In genomic region chr9:27770541-27770940, GRCh38 we compare ENCODE assay signal across 27 cellular contexts.
"Had no signal": no experiment of that assay in that cellular context is flagged by ENCODE, and none has a peak within 500 bp of the region (broad histone marks: within the 10 kb centered on the region; RNA-seq: fewer than 3 reads in every experiment).

No MANE protein-coding gene starts in this region.

- H3K4me1 Mint-ChIP-seq: naive thymus-derived CD8-positive, alpha-beta T cell; stimulated activated naive B cell treated with anti-CD40 and anti-IgM and Interleukin-4, amounts not matched to agents 10 μg/mL and 1 μg/mL and 100 μg/mL, for 72 hours had no signal

- ATAC-seq: left colon; left lung; lower lobe of right lung; mucosa of descending colon; naive thymus-derived CD8-positive, alpha-beta T cell; right lobe of liver; stimulated activated naive B cell treated with anti-CD40 and anti-IgM and Interleukin-4, amounts not matched to agents 10 μg/mL and 1 μg/mL and 100 μg/mL, for 72 hours; stimulated activated naive CD8-positive, alpha-beta T cell treated with anti-CD3 and anti-CD28 coated beads, Interleukin-15, Interleukin-2, amounts not matched to agents 100 U/mL and 50 U/mL, for 24 hours had no signal

- H3K4me1 ChIP-seq: left lung, lower lobe of right lung, right atrium auricular region, right lobe of liver, stomach, testis, thyroid gland, transverse colon, upper lobe of left lung, vagina had no signal

- H3K36me3 ChIP-seq: left lung, lower lobe of right lung, neural progenitor cell, neutrophil, ovary, right atrium auricular region, right lobe of liver, stomach, thyroid gland, transverse colon, upper lobe of left lung, vagina had no signal

- H3K27me3 ChIP-seq: left lung, neural progenitor cell, neutrophil, ovary, right atrium auricular region, right lobe of liver, stomach, testis, thyroid gland, transverse colon, upper lobe of left lung, vagina had no signal

- H3K27ac Mint-ChIP-seq: naive thymus-derived CD8-positive, alpha-beta T cell; neural progenitor cell; progenitor cell of endocrine pancreas; stimulated activated naive B cell treated with anti-CD40 and anti-IgM and Interleukin-4, amounts not matched to agents 10 μg/mL and 1 μg/mL and 100 μg/mL, for 72 hours had no signal

- H3K9me3 Mint-ChIP-seq: naive thymus-derived CD8-positive, alpha-beta T cell; nephron progenitor cell; neural progenitor cell; stimulated activated naive B cell treated with anti-CD40 and anti-IgM and Interleukin-4, amounts not matched to agents 10 μg/mL and 1 μg/mL and 100 μg/mL, for 72 hours had no signal

- H3K9ac ChIP-seq: neural progenitor cell had no signal

- DNase-seq: hippocampal formation; kidney; left colon; left lung; lower lobe of right lung; midbrain; mucosa of descending colon; naive thymus-derived CD8-positive, alpha-beta T cell; nephron progenitor cell; occipital lobe; ovary; right lobe of liver; stimulated activated CD4-positive, alpha-beta T cell treated with anti-CD3 and anti-CD28 coated beads, Interleukin-1b, Interleukin-23, amount 100 ng/mL, for 48 hours; stimulated activated CD4-positive, alpha-beta T cell treated with anti-CD3 and anti-CD28 coated beads, Interleukin-2, amount 100 ng/mL, for 48 hours; stimulated activated naive B cell treated with anti-CD40 and anti-IgM and Interleukin-4, amounts not matched to agents 10 μg/mL and 1 μg/mL and 100 μg/mL, for 72 hours; stimulated activated naive CD8-positive, alpha-beta T cell treated with anti-CD3 and anti-CD28 coated beads, Interleukin-15, Interleukin-2, amounts not matched to agents 100 U/mL and 50 U/mL, for 24 hours; stomach; testis; thyroid gland; transverse colon; upper lobe of left lung had no signal

- H2AFZ ChIP-seq: neural progenitor cell had no signal

- H3K27ac ChIP-seq: left lung, lower lobe of right lung, neural progenitor cell, neutrophil, ovary, right atrium auricular region, right lobe of liver, stomach, testis, thyroid gland, transverse colon, upper lobe of left lung, vagina had no signal

- H3K36me3 Mint-ChIP-seq: naive thymus-derived CD8-positive, alpha-beta T cell; neural progenitor cell; stimulated activated naive B cell treated with anti-CD40 and anti-IgM and Interleukin-4, amounts not matched to agents 10 μg/mL and 1 μg/mL and 100 μg/mL, for 72 hours had no signal

- H3K9me3 ChIP-seq: left lung, lower lobe of right lung, mucosa of descending colon, neutrophil, ovary, right atrium auricular region, right lobe of liver, stomach, testis, thyroid gland, transverse colon, upper lobe of left lung, vagina had no signal

- H3K27me3 Mint-ChIP-seq: progenitor cell of endocrine pancreas had no signal

- H3K4me3 ChIP-seq: left lung, lower lobe of right lung, mucosa of descending colon, neural progenitor cell, ovary, right atrium auricular region, right lobe of liver, smooth muscle cell, stomach, testis, thyroid gland, transverse colon, upper lobe of left lung, vagina had no signal

- H3K4me2 ChIP-seq: neural progenitor cell had no signal

- H3K4me3 Mint-ChIP-seq: naive thymus-derived CD8-positive, alpha-beta T cell; nephron progenitor cell; neural progenitor cell; stimulated activated naive B cell treated with anti-CD40 and anti-IgM and Interleukin-4, amounts not matched to agents 10 μg/mL and 1 μg/mL and 100 μg/mL, for 72 hours had no signal
